12 cellular contexts compared by ENCODE assay signal in the genomic region with DNA sequence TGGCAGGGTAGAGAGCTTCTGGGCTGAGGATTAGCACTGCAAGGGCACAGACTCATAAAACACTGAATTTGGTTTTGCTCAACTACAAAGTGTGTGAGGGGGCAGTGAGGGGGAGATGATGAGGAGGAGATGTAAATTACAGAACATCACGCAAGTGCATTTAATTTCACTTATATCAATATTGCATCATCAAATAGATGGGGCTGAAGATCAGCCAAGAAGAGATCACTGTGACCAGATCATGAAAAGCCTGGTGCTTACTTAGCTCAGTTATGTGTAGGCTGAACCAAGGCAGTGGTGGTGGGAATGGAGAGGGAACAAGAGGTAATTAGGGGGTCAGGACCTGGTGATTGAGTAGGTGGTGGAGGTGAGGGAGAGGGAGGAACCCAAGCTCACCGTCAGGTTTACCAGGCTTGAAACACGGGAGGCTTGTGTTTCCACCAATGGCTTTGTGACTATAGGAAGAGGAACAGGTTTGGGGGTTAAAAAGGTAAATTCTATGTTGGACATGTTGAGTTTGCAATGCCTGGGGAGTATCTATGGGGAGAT.
"Had no signal": no experiment of that assay in that cellular context is flagged by ENCODE, and none has a peak within 500 bp of the region (broad histone marks: within the 10 kb centered on the region; RNA-seq: fewer than 3 reads in every experiment).

No MANE protein-coding gene starts in this region.

- DNase-seq: amygdala; body of pancreas; caudate nucleus; foreskin keratinocyte; pancreas; stimulated activated CD4-positive, alpha-beta T cell treated with anti-CD3 and anti-CD28 coated beads, Interleukin-12 subunit alpha, Interleukin-12 subunit beta, amount 100 ng/mL, for 4 hours; stimulated activated CD4-positive, alpha-beta T cell treated with anti-CD3 and anti-CD28 coated beads, Interleukin-2, amount 100 ng/mL, for 24 hours; SW 1271 had no signal

- H3K36me3 ChIP-seq: pancreas had no signal

- H3K27me3 Mint-ChIP-seq: activated naive CD4-positive, alpha-beta T cell treated with anti-CD3 and anti-CD28 coated beads, Interleukin-2, amount 50 U/mL, for 24 hours had no signal

- ATAC-seq: activated CD4-positive, CD25-positive, alpha-beta regulatory T cell treated with anti-CD3 and anti-CD28 coated beads, Interleukin-2, amount 50 U/mL, for 24 hours; body of pancreas; foreskin keratinocyte; pancreas had no signal

- H3K4me3 ChIP-seq: body of pancreas, pancreas had no signal

- H3K4me3 Mint-ChIP-seq: activated naive CD4-positive, alpha-beta T cell treated with anti-CD3 and anti-CD28 coated beads, Interleukin-2, amount 50 U/mL, for 24 hours; T-helper 2 cell treated with Interferon-gamma antibody and Interleukin-4, amounts not matched to agents 5 μg/mL and 100 μg/mL, for 36 hours had no signal

- H3K9me3 Mint-ChIP-seq: activated naive CD4-positive, alpha-beta T cell treated with anti-CD3 and anti-CD28 coated beads, Interleukin-2, amount 50 U/mL, for 24 hours; activated T-helper 2 cell treated with anti-CD3 and anti-CD28 coated beads, Interferon-gamma antibody, Interleukin-2, Interleukin-4, amounts not matched to agents 10 μg/mL and 5 μg/mL and 100 μg/mL, durations not matched to agents 14 hours and 24 hours and 36 hours; T-helper 2 cell treated with Interferon-gamma antibody and Interleukin-4, amounts not matched to agents 5 μg/mL and 100 μg/mL, for 36 hours had no signal

- H3K27ac Mint-ChIP-seq: activated naive CD4-positive, alpha-beta T cell treated with anti-CD3 and anti-CD28 coated beads, Interleukin-2, amount 50 U/mL, for 24 hours; activated T-helper 2 cell treated with anti-CD3 and anti-CD28 coated beads, Interferon-gamma antibody, Interleukin-2, Interleukin-4, amounts not matched to agents 10 μg/mL and 5 μg/mL and 100 μg/mL, durations not matched to agents 14 hours and 24 hours and 36 hours; T-helper 2 cell treated with Interferon-gamma antibody and Interleukin-4, amounts not matched to agents 5 μg/mL and 100 μg/mL, for 36 hours had no signal

- H3K27ac ChIP-seq: body of pancreas, foreskin keratinocyte, pancreas had no signal

- H3K9me3 ChIP-seq: body of pancreas, pancreas had no signal

- H3K36me3 Mint-ChIP-seq: activated naive CD4-positive, alpha-beta T cell treated with anti-CD3 and anti-CD28 coated beads, Interleukin-2, amount 50 U/mL, for 24 hours had no signal
